11 cellular contexts compared by ENCODE assay signal in genomic region chr3:141274411-141275031, GRCh38. TPM values are rescaled to one million over a fixed set of nuclear protein-coding genes. Genes with fewer than 3 reads are reported as not detected.
DNase-seq lines count a peak whose midpoint lies in the region; ATAC-seq and TF ChIP-seq lines count a peak whose summit lies in the region.
"Had no signal": no experiment of that assay in that cellular context is flagged by ENCODE, and none has a peak within 500 bp of the region (broad histone marks: within the 10 kb centered on the region; RNA-seq: fewer than 3 reads in every experiment).

No MANE protein-coding gene starts in this region.

- peak overlapping the region; percentile 30 to 86 (median 85) for H3K27ac Mint-ChIP-seq in CD4-positive, CD25-positive, alpha-beta regulatory T cell
- peak overlapping the region; percentile 64 for H3K27ac Mint-ChIP-seq in activated naive CD8-positive, alpha-beta T cell treated with anti-CD3 and anti-CD28 coated beads, Interleukin-2, amount 10 ng/mL, durations not matched to agents 7 days and 5 days
- peak overlapping the region; percentile 7 to 85 (median 63) for H3K27ac Mint-ChIP-seq in naive thymus-derived CD4-positive, alpha-beta T cell

- H3K27me3 ChIP-seq in CD4-positive, CD25-positive, alpha-beta regulatory T cell (ENCODE audit: control insufficient read depth, insufficient read depth, low read length), result no peaks in the 10 kb centered on the region
- H3K27me3 ChIP-seq in DND-41 (ENCODE audit: insufficient read depth, low read length, poor library complexity) (no peaks in the 10 kb centered on the region), MG63 (no peaks in the 10 kb centered on the region)
- no peaks in the 10 kb centered on the region for H3K27me3 ChIP-seq in naive thymus-derived CD4-positive, alpha-beta T cell (ENCODE audit: control insufficient read depth in 2 of 2, insufficient read depth in 2 of 2, low read length in 2 of 2)
- H3K27me3 ChIP-seq: BLaER1 had no signal

- H3K27ac ChIP-seq in CD4-positive, CD25-positive, alpha-beta regulatory T cell (ENCODE audit: insufficient read depth, low read length, poor library complexity, severe bottlenecking), result no peak overlapping the region
- H3K27ac ChIP-seq in DND-41 (ENCODE audit: low read length), result peak overlapping the region; percentile 65
- H3K27ac ChIP-seq in naive thymus-derived CD4-positive, alpha-beta T cell (ENCODE audit: low read depth, low read length), result no peak overlapping the region
- H3K27ac ChIP-seq: BLaER1 had no signal

- no peaks in the 10 kb centered on the region for H3K9me3 ChIP-seq in CD4-positive, CD25-positive, alpha-beta regulatory T cell (ENCODE audit: control insufficient read depth in 2 of 2, low read length in 2 of 2)
- H3K9me3 ChIP-seq in DND-41 (ENCODE audit: insufficient read depth, low read length, severe bottlenecking) (no peaks in the 10 kb centered on the region), MG63 (no peaks in the 10 kb centered on the region)
- H3K9me3 ChIP-seq in naive thymus-derived CD4-positive, alpha-beta T cell (ENCODE audit: control insufficient read depth in 2 of 3, low read length in 3 of 3), result no peaks in the 10 kb centered on the region
- H3K9me3 ChIP-seq: BLaER1 had no signal

- peaks cover 6 to 44% (median 24%) of the 10 kb centered on the region in 4 donors for H3K4me1 Mint-ChIP-seq in CD4-positive, CD25-positive, alpha-beta regulatory T cell
- peaks cover 37% of the 10 kb centered on the region for H3K4me1 Mint-ChIP-seq in activated naive CD8-positive, alpha-beta T cell treated with anti-CD3 and anti-CD28 coated beads, Interleukin-2, amount 10 ng/mL, durations not matched to agents 7 days and 5 days
- peaks cover 16 to 71% (median 29%) of the 10 kb centered on the region in 7 donors for H3K4me1 Mint-ChIP-seq in naive thymus-derived CD4-positive, alpha-beta T cell

- peaks cover 18% of the 10 kb centered on the region for H3K4me1 ChIP-seq in CD4-positive, CD25-positive, alpha-beta regulatory T cell (ENCODE audit: control insufficient read depth, insufficient read depth, low read length, poor library complexity, severe bottlenecking)
- peaks cover 58% of the 10 kb centered on the region for H3K4me1 ChIP-seq in DND-41 (ENCODE audit: insufficient read depth, low read length)
- H3K4me1 ChIP-seq in naive thymus-derived CD4-positive, alpha-beta T cell (ENCODE audit: control insufficient read depth in 2 of 2, insufficient read depth in 2 of 2, low read length in 2 of 2), result peaks cover 13 to 23% of the 10 kb centered on the region in 2 donors

- H4K20me1 ChIP-seq in DND-41 (ENCODE audit: insufficient read depth, low read length), result peaks cover 3% of the 10 kb centered on the region; the same call in 1 of the 2 replicates
- H4K20me1 ChIP-seq: BLaER1 had no signal

- H3K4me2 ChIP-seq in DND-41 (ENCODE audit: insufficient read depth, low read length), result no peak overlapping the region
- H3K4me2 ChIP-seq: BLaER1 had no signal

- intact Hi-C loops in naive thymus-derived CD4-positive, alpha-beta T cell (cut with micrococcal nuclease), result no loop called here

- peak overlapping the region in 2 of 4 donors; percentile 18 to 27 for H3K4me3 Mint-ChIP-seq in CD4-positive, CD25-positive, alpha-beta regulatory T cell
- peak overlapping the region; percentile 59 for H3K4me3 Mint-ChIP-seq in activated naive CD8-positive, alpha-beta T cell treated with anti-CD3 and anti-CD28 coated beads, Interleukin-2, amount 10 ng/mL, durations not matched to agents 7 days and 5 days
- peak overlapping the region in 6 of 10 donors; percentile 6 to 61 (median 32) for H3K4me3 Mint-ChIP-seq in naive thymus-derived CD4-positive, alpha-beta T cell

- no peak overlapping the region for H3K4me3 ChIP-seq in CD4-positive, CD25-positive, alpha-beta regulatory T cell (ENCODE audit: low read depth, low read length)
- no peak overlapping the region for H3K4me3 ChIP-seq in DND-41 (ENCODE audit: low read depth in 1 of 2, low read length in 2 of 2)
- H3K4me3 ChIP-seq in naive thymus-derived CD4-positive, alpha-beta T cell (ENCODE audit: low read length), result peak overlapping the region; percentile 22
- H3K4me3 ChIP-seq in MG63, result no peak overlapping the region
- H3K4me3 ChIP-seq: BLaER1 had no signal

- no peak overlapping the region for H2AFZ ChIP-seq in DND-41 (ENCODE audit: low read depth, low read length)

- POLR2A ChIA-PET in activated naive CD8-positive, alpha-beta T cell treated with anti-CD3 and anti-CD28 coated beads, Interleukin-2, amount 10 ng/mL, durations not matched to agents 7 days and 5 days (lab: Charles Lee), result interaction anchor here (1.0 to 3.2 kb wide), 3 partner anchors 8 to 43 kb away, joined by 3 to 15 read pairs (median 6); partner anchors contain the start of gene PXYLP1
- POLR2A ChIA-PET in naive thymus-derived CD4-positive, alpha-beta T cell (lab: Charles Lee), result interaction anchor here (0.6 to 18.1 kb wide), 2 partner anchors 31 to 179 kb away, joined by 3 to 516 read pairs; partner anchors contain the start of gene PXYLP1

- peaks cover 23% of the 10 kb centered on the region for H3K36me3 Mint-ChIP-seq in CD4-positive, CD25-positive, alpha-beta regulatory T cell
- H3K36me3 Mint-ChIP-seq in activated naive CD8-positive, alpha-beta T cell treated with anti-CD3 and anti-CD28 coated beads, Interleukin-2, amount 10 ng/mL, durations not matched to agents 7 days and 5 days, result peaks cover 17% of the 10 kb centered on the region
- H3K36me3 Mint-ChIP-seq in naive thymus-derived CD4-positive, alpha-beta T cell, result peaks cover 0 to 29% (median 10%) of the 10 kb centered on the region in 5 donors

- peaks cover 79% of the 10 kb centered on the region for H3K79me2 ChIP-seq in DND-41 (ENCODE audit: insufficient read depth, low read length)

- no peaks in the 10 kb centered on the region for H3K27me3 Mint-ChIP-seq in CD4-positive, CD25-positive, alpha-beta regulatory T cell
- H3K27me3 Mint-ChIP-seq in activated naive CD8-positive, alpha-beta T cell treated with anti-CD3 and anti-CD28 coated beads, Interleukin-2, amount 10 ng/mL, durations not matched to agents 7 days and 5 days, result no peaks in the 10 kb centered on the region
- H3K27me3 Mint-ChIP-seq in naive thymus-derived CD4-positive, alpha-beta T cell, result no peaks in the 10 kb centered on the region

- TF ChIP-seq CTCF in DND-41 (IDR thresholded peaks at IDR 0.05; ENCODE audit: borderline replicate concordance, extremely low read depth, low read length, poor library complexity, severe bottlenecking), result no peak

- no peaks in the 10 kb centered on the region for H3K36me3 ChIP-seq in CD4-positive, CD25-positive, alpha-beta regulatory T cell (ENCODE audit: control insufficient read depth, insufficient read depth, low read length)
- H3K36me3 ChIP-seq in DND-41 (ENCODE audit: insufficient read depth, low read length) (peaks cover 100% of the 10 kb centered on the region), MG63 (peaks cover 11% of the 10 kb centered on the region)
- peaks cover 0 to 8% (median 0%) of the 10 kb centered on the region in 3 experiments for H3K36me3 ChIP-seq in naive thymus-derived CD4-positive, alpha-beta T cell (ENCODE audit: control insufficient read depth in 2 of 3, insufficient read depth in 3 of 3, low read length in 3 of 3)

- no peaks in the 10 kb centered on the region for H3K9me3 Mint-ChIP-seq in CD4-positive, CD25-positive, alpha-beta regulatory T cell
- no peaks in the 10 kb centered on the region for H3K9me3 Mint-ChIP-seq in activated naive CD8-positive, alpha-beta T cell treated with anti-CD3 and anti-CD28 coated beads, Interleukin-2, amount 10 ng/mL, durations not matched to agents 7 days and 5 days
- no peaks in the 10 kb centered on the region for H3K9me3 Mint-ChIP-seq in naive thymus-derived CD4-positive, alpha-beta T cell

- ATAC-seq in CD4-positive, CD25-positive, alpha-beta regulatory T cell (ENCODE audit: low read depth in 2 of 2), result no peak
- peak; percentile 4; the same call in 1 of the 3 replicates for ATAC-seq in DND-41 (ENCODE audit: insufficient read depth, low read depth)
- ATAC-seq in activated naive CD8-positive, alpha-beta T cell treated with anti-CD3 and anti-CD28 coated beads, Interleukin-2, amount 10 ng/mL, durations not matched to agents 7 days and 5 days (ENCODE audit: low read depth), result no peak
- no peak for ATAC-seq in naive thymus-derived CD4-positive, alpha-beta T cell
- no peak for ATAC-seq in HG03460 (IDR thresholded peaks at IDR 0.05; ENCODE audit: unreplicated experiment)
- ATAC-seq: left lobe of liver had no signal

- CTCF ChIA-PET in naive thymus-derived CD4-positive, alpha-beta T cell (lab: Charles Lee), result interaction anchor here (0.6 to 1.6 kb wide), 3 partner anchors 9 to 43 kb away, joined by 3 to 6 read pairs (median 3); partner anchors contain the start of gene PXYLP1

- H3K9ac ChIP-seq in DND-41 (ENCODE audit: low read depth, low read length), result no peak overlapping the region; the same call in 1 of the 2 replicates
- H3K9ac ChIP-seq: BLaER1 had no signal

- no peak for DNase-seq in CD4-positive, CD25-positive, alpha-beta regulatory T cell
- DNase-seq in DND-41, result no peak
- DNase-seq in activated naive CD8-positive, alpha-beta T cell treated with anti-CD3 and anti-CD28 coated beads, Interleukin-2, amount 10 ng/mL, durations not matched to agents 7 days and 5 days, result no peak
- DNase-seq in naive thymus-derived CD4-positive, alpha-beta T cell, result no peak
- no peak for DNase-seq in MG63
- no peak for DNase-seq in pons (ENCODE audit: low spot score)
- DNase-seq: KG1, substantia nigra had no signal

RNA-seq across cellular contexts. Expression of gene PXYLP1, which starts 42.9 kb away (rescaled TPM):
- 9.8 TPM for total RNA-seq in CD4-positive, CD25-positive, alpha-beta regulatory T cell
- 10 to 100 TPM in 2 of 4 donors, 1 to 10 TPM in 2; 3.8 to 11.3 (median 7.8) TPM for polyA plus RNA-seq in CD4-positive, CD25-positive, alpha-beta regulatory T cell
- total RNA-seq in activated naive CD8-positive, alpha-beta T cell treated with anti-CD3 and anti-CD28 coated beads, Interleukin-2, amount 10 ng/mL, durations not matched to agents 7 days and 5 days, result 10 to 100 TPM; 15.8 to 19.5 TPM
- 10 to 100 TPM; 18.6 to 40.9 (median 23.2) TPM for total RNA-seq in naive thymus-derived CD4-positive, alpha-beta T cell
- polyA plus RNA-seq in naive thymus-derived CD4-positive, alpha-beta T cell, result 10 to 100 TPM; 15.8 to 32.0 TPM
- total RNA-seq in MG63 (2014; rRNA removed; shearing (Covaris generic); ENCODE audit: low replicate concordance), result 39.1 and 40.5 TPM in 2 replicates
